In the genomic region with DNA sequence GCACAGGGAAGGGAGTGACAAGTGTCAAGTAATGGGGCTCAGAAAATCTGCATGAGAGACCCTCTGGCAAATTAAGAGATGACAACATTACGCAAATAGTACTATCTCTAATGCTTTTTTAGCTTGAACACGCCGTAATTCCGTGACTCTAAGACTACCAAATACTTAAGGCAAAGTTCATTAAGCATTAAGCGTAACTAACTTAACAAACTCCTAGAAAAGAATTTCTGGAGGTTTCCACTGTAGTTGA, we compare ENCODE assay signal across 9 cellular contexts. TPM values are rescaled to one million over a fixed set of nuclear protein-coding genes. Genes with fewer than 3 reads are reported as not detected.
"Had no signal": no experiment of that assay in that cellular context is flagged by ENCODE, and none has a peak within 500 bp of the region (broad histone marks: within the 10 kb centered on the region; RNA-seq: fewer than 3 reads in every experiment).

No MANE protein-coding gene starts in this region.

- H3K36me3 ChIP-seq: adrenal gland, pancreas, tibial artery had no signal

- H3K4me3 ChIP-seq: adrenal gland, pancreas had no signal

- H3K4me1 ChIP-seq: adrenal gland had no signal

- H3K27ac Mint-ChIP-seq: activated CD4-positive, alpha-beta memory T cell treated with anti-CD3 and anti-CD28 coated beads for 36 hours; activated CD4-positive, alpha-beta T cell treated with anti-CD3 and anti-CD28 coated beads for 36 hours; activated T-cell treated with anti-CD3 and anti-CD28 coated beads, Interleukin-2, amount 50 U/mL, for 24 hours; stimulated activated naive B cell treated with anti-CD40 and anti-IgM and Interleukin-4, amounts not matched to agents 10 μg/mL and 1 μg/mL and 100 μg/mL, for 72 hours had no signal

- H3K36me3 Mint-ChIP-seq: activated CD4-positive, alpha-beta memory T cell treated with anti-CD3 and anti-CD28 coated beads for 36 hours; stimulated activated naive B cell treated with anti-CD40 and anti-IgM and Interleukin-4, amounts not matched to agents 10 μg/mL and 1 μg/mL and 100 μg/mL, for 72 hours had no signal

- H3K9me3 Mint-ChIP-seq: activated CD4-positive, alpha-beta memory T cell treated with anti-CD3 and anti-CD28 coated beads for 36 hours; activated T-cell treated with anti-CD3 and anti-CD28 coated beads, Interleukin-2, amount 50 U/mL, for 24 hours; stimulated activated naive B cell treated with anti-CD40 and anti-IgM and Interleukin-4, amounts not matched to agents 10 μg/mL and 1 μg/mL and 100 μg/mL, for 72 hours had no signal

- H3K27me3 ChIP-seq: tibial artery had no signal

- H3K27ac ChIP-seq: adrenal gland, pancreas, VCaP had no signal

- H3K4me3 Mint-ChIP-seq: activated CD4-positive, alpha-beta memory T cell treated with anti-CD3 and anti-CD28 coated beads for 36 hours; activated CD4-positive, alpha-beta T cell treated with anti-CD3 and anti-CD28 coated beads for 36 hours had no signal

- H3K9me3 ChIP-seq: adrenal gland, pancreas, tibial artery had no signal

RNA-seq across cellular contexts. Expression of a gene that starts 1.2 kb away (rescaled TPM):
- total RNA-seq: activated CD4-positive, alpha-beta memory T cell treated with anti-CD3 and anti-CD28 coated beads for 36 hours; activated CD4-positive, alpha-beta T cell treated with anti-CD3 and anti-CD28 coated beads for 36 hours; mammary epithelial cell had no signal
- polyA plus RNA-seq: mammary epithelial cell had no signal
